ENCODE assay signal across 26 cellular contexts in genomic region chr18:26794210-26795101, GRCh38.
DNase-seq lines count a peak whose midpoint lies in the region; ATAC-seq and TF ChIP-seq lines count a peak whose summit lies in the region.
"Had no signal": no experiment of that assay in that cellular context is flagged by ENCODE, and none has a peak within 500 bp of the region (broad histone marks: within the 10 kb centered on the region; RNA-seq: fewer than 3 reads in every experiment).

No MANE protein-coding gene starts in this region.

- H3K36me3 ChIP-seq in mucosa of descending colon (ENCODE audit: low read depth) = no peaks in the 10 kb centered on the region
- H3K36me3 ChIP-seq: BE2C, SJSA1 had no signal

- ATAC-seq in mucosa of descending colon (peak; percentile 69), HG03460 (IDR thresholded peaks at IDR 0.05; ENCODE audit: unreplicated experiment) (no peak)
- ATAC-seq: HCT116 had no signal

- intact Hi-C loops in mucosa of descending colon (cut with DNase I, micrococcal nuclease) = no loop called here
- intact Hi-C loops in head of caudate nucleus (cut with DNase I) = no loop called here

- H3K4me3 ChIP-seq in epithelial cell of esophagus (ENCODE audit: low read length) (no peak overlapping the region), mucosa of descending colon (no peak overlapping the region)
- H3K4me3 ChIP-seq: PC-9, SJSA1 had no signal

- TF ChIP-seq CTCF in epithelial cell of esophagus (IDR thresholded peaks at IDR 0.05; ENCODE audit: insufficient read depth, low read depth, low read length, missing control alignments) = no peak
- no peak for TF ChIP-seq CTCF in mucosa of descending colon (IDR thresholded peaks at IDR 0.05)

- H3K9me3 ChIP-seq in mucosa of descending colon = no peaks in the 10 kb centered on the region
- H3K9me3 ChIP-seq: BE2C, SJSA1 had no signal

- H3K4me1 ChIP-seq in mucosa of descending colon (ENCODE audit: low read depth) = no peaks in the 10 kb centered on the region
- H3K4me1 ChIP-seq: BE2C had no signal

- peak; percentile 50 for DNase-seq in NK-92 treated with Interleukin-12 subunit alpha and Interleukin-12 subunit beta, amount 100 ng/mL, for 24 hours (lab: John Stamatoyannopoulos, UW)
- DNase-seq in NK-92 (lab: John Stamatoyannopoulos, UW; ENCODE audit: unreplicated experiment) = no peak
- peak; percentile 13 for DNase-seq in epithelial cell of esophagus (ENCODE audit: low read depth)
- peak in 1 of 3 donors; percentile 30 for DNase-seq in mucosa of descending colon
- no peak for DNase-seq in activated T-cell treated with anti-CD3 and anti-CD28 coated beads for 4 hours
- DNase-seq in head of caudate nucleus = no peak
- DNase-seq: ACHN; BE2C; CD8-positive, alpha-beta memory T cell; DMS 273 treated with DMSO at 0.1 percent for 48 hours; DMS79; GF-D8; NCI-H1092; NCI-H1417 treated with DMSO at 0.1 percent for 48 hours; NCI-H1694 treated with DMSO at 0.1 percent for 48 hours; NCI-H2081; NCI-H2171; NCI-H345; NCI-H510A treated with DMSO at 0.1 percent for 48 hours; NCI-H748 treated with DMSO at 0.1 percent for 48 hours; PC-9; Right ventricle myocardium superior; RPMI8226 had no signal

Comparison
In these comparisons a context has a peak if more than half of its experiments do, and no peak if none do; other contexts are left out.
1. DNase-seq: peak in NK-92 treated with Interleukin-12 subunit alpha and Interleukin-12 subunit beta, amount 100 ng/mL, for 24 hours (single experiment) and epithelial cell of esophagus (single experiment); none in NK-92 (single experiment), activated T-cell treated with anti-CD3 and anti-CD28 coated beads for 4 hours (single experiment) and head of caudate nucleus (0 of 42).